In genomic region chr5:154858251-154858971, GRCh38 we compare ENCODE assay signal across 8 cellular contexts. TPM values are rescaled to one million over a fixed set of nuclear protein-coding genes. Genes with fewer than 3 reads are reported as not detected.
DNase-seq lines count a peak whose midpoint lies in the region; ATAC-seq and TF ChIP-seq lines count a peak whose summit lies in the region.

TSS of gene CNOT8 (plus strand) at chr5:154858627. CDS start at chr5:154863279, 4,652 bp downstream.

- ATAC-seq in HG03460 (IDR thresholded peaks at IDR 0.05; ENCODE audit: unreplicated experiment) (peak; percentile 75), left colon (peak; percentile 86)

- peak within 1 kb of the TSS; percentile 84 to 93 for H3K9ac ChIP-seq in colonic mucosa (ENCODE audit: low read depth in 2 of 2, low read length in 2 of 2)

- H3K9me3 ChIP-seq in BE2C (no peaks in the 10 kb centered on the region), colonic mucosa (no peaks in the 10 kb centered on the region)

- peak within 1 kb of the TSS; percentile 99 for H3K27ac ChIP-seq in colonic mucosa

- H3K36me3 ChIP-seq in BE2C = peaks cover 10% of the 10 kb centered on the region
- H3K36me3 ChIP-seq in colonic mucosa = no peaks in the 10 kb centered on the region

- peaks cover 14% of the 10 kb centered on the region for H3K4me1 ChIP-seq in BE2C
- peaks cover 12% of the 10 kb centered on the region for H3K4me1 ChIP-seq in colonic mucosa

- DNase-seq in BE2C (peak; percentile 99), GM19240 (ENCODE audit: insufficient read length, low spot score) (peak; percentile 50), NCI-H526 (lab: John Stamatoyannopoulos, UW) (peak; percentile 98 to 99), colonic mucosa (peak; percentile 99), left colon (peak; percentile 99)
- peak; percentile 99 for DNase-seq in activated CD4-positive, alpha-beta T cell treated with anti-CD3 and anti-CD28 coated beads for 48 hours
- peak; percentile 98 for DNase-seq in stimulated activated CD4-positive, alpha-beta T cell treated with anti-CD3 and anti-CD28 coated beads, Interleukin-1b, Interleukin-23, amount 100 ng/mL, for 48 hours

- peak within 1 kb of the TSS; percentile 88 for H3K4me3 ChIP-seq in BE2C (ENCODE audit: low read depth, low read length)
- H3K4me3 ChIP-seq in colonic mucosa = peak within 1 kb of the TSS; percentile 78

- no peaks in the 10 kb centered on the region for H3K27me3 ChIP-seq in BE2C
- no peaks in the 10 kb centered on the region for H3K27me3 ChIP-seq in colonic mucosa

- intact Hi-C loops in colonic mucosa (cut with DNase I) = no loop called here
- intact Hi-C loops in left colon (cut with DNase I, micrococcal nuclease) = no loop called here

- no peak for TF ChIP-seq CTCF in BE2C (IDR thresholded peaks at IDR 0.05; ENCODE audit: low read depth, low read length)
- TF ChIP-seq CTCF in colonic mucosa (IDR thresholded peaks at IDR 0.05) = no peak

RNA-seq across cellular contexts. Expression of gene CNOT8, which starts in this region (rescaled TPM):
- polyA plus RNA-seq in BE2C (2012; ENCODE audit: insufficient read depth, insufficient read length, low read depth) = 89.2 TPM
- total RNA-seq in colonic mucosa = 10 to 100 TPM; 64.0 to 84.0 TPM
- 10 to 100 TPM; 50.6 to 58.7 TPM for total RNA-seq in left colon

Comparison
In these comparisons a context has a peak if more than half of its experiments do, and no peak if none do; other contexts are left out.
1. Peak in every context shown above with its lines: DNase-seq, ATAC-seq, H3K4me3 ChIP-seq and H3K27ac ChIP-seq.